In the genomic region with DNA sequence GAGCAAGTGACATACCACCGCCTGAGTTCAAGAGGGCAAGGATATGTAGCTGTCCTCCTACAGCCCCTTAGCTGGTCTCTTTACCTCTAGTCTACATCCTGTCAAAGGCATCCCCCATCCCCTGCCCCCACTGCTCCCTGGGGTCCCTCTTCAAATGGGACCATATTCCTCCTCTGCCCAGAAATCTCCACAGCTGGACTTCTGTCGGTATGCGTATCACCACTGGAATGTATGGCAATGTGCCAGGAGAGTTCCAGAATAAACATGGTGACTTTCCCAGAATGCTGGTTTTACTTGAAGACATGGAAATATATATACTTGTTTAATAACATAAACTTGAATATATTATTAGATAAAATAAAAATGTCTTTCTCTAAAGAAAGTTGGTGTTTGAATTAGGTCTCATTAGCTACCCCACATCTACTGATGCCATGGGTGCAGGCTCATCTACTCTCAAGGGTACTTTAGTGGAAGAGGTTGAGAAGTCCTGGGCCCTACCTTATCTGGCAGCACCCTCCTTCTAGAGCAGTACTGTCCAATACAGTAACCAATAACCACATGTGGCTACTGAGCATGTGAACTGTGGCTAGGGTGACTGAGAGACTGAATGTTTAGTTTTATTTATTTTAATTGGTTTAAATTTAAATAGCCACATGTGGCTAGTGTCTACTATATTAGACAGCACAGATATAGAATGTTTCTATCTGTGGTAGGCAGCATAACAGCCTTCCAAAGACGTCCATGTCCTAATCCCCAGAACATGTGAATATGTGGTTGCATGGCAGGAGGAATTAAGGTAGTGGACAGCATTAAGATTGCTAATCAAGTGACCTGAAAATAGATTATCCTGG, we compare ENCODE assay signal across 16 cellular contexts.
DNase-seq lines count a peak whose midpoint lies in the region; ATAC-seq, FAIRE-seq and TF ChIP-seq lines count a peak whose summit lies in the region.
"Had no signal": no experiment of that assay in that cellular context is flagged by ENCODE, and none has a peak within 500 bp of the region (broad histone marks: within the 10 kb centered on the region; RNA-seq: fewer than 3 reads in every experiment).

No MANE protein-coding gene starts in this region.

- H2AFZ ChIP-seq in HepG2 (ENCODE audit: low read length) (no peak overlapping the region), K562 (ENCODE audit: low read depth, low read length) (no peak overlapping the region)

- FAIRE-seq in HepG2 (lab: Jason Lieb, UNC) (no peak), K562 (lab: Jason Lieb, UNC) (no peak), urothelium cell line (lab: Jason Lieb, UNC) (peak; percentile 42)
- FAIRE-seq: H54 had no signal

- no peak for TF ChIP-seq POLR2A in HepG2 (IDR thresholded peaks at IDR 0.05; ENCODE audit: insufficient read depth in 1 of 2, low read depth in 2 of 2, low read length in 2 of 2)
- no peak for TF ChIP-seq POLR2A in right lobe of liver (IDR thresholded peaks at IDR 0.05)
- no peak for TF ChIP-seq POLR2A in K562 (conservative IDR thresholded peaks at IDR 0.05)

- no peak for ATAC-seq in HepG2
- no peak for ATAC-seq in right lobe of liver
- no peak for ATAC-seq in K562
- no peak for ATAC-seq in left lobe of liver
- ATAC-seq: activated CD4-positive, CD25-positive, alpha-beta regulatory T cell treated with anti-CD3 and anti-CD28 coated beads, Interleukin-2, amount 50 U/mL, for 24 hours; stimulated activated naive CD8-positive, alpha-beta T cell treated with anti-CD3 and anti-CD28 coated beads, Interleukin-15, Interleukin-2, amounts not matched to agents 100 U/mL and 50 U/mL, for 24 hours had no signal

- H3K4me3 ChIP-seq in HepG2 (replicated peaks in 1 of 3; ENCODE audit: insufficient read depth in 1 of 3, low read depth in 2 of 3, low read length in 3 of 3) = no peak overlapping the region
- H3K4me3 ChIP-seq in right lobe of liver = no peak overlapping the region
- H3K4me3 ChIP-seq in K562 = no peak overlapping the region

- no peak overlapping the region for H3K4me2 ChIP-seq in HepG2 (ENCODE audit: low read depth, low read length)
- H3K4me2 ChIP-seq in K562 (ENCODE audit: insufficient read depth, low read length) = no peak overlapping the region

- CTCF ChIA-PET in HepG2 (lab: Yijun Ruan, JAX; ENCODE audit: low intra/inter-chr PET ratio, low total read pairs) = no interaction called here
- CTCF ChIA-PET in K562 (lab: Yijun Ruan, JAX; ENCODE audit: low intra/inter-chr PET ratio) = no interaction called here

- no peaks in the 10 kb centered on the region for H3K9me1 ChIP-seq in K562 (ENCODE audit: control insufficient read depth, insufficient read depth, low read length)

- TF ChIP-seq EP300 in HepG2 (IDR thresholded peaks at IDR 0.05; ENCODE audit: low read depth in 2 of 2, low read length in 2 of 2) (no peak), HepG2 (CRISPR knock-in tag; IDR thresholded peaks at IDR 0.05; ENCODE audit: borderline replicate concordance) (no peak), K562 (IDR thresholded peaks at IDR 0.05; ENCODE audit: low read length) (no peak)

- in situ Hi-C loops in HepG2 (cut with HindIII; ENCODE audit: extremely low pct_ligation_motif_present, low pct_unique_long_range_greater_than_20kb) = no loop called here
- in situ Hi-C loops in K562 (cut with MboI) = no loop called here

- H3K9ac ChIP-seq in HepG2 (ENCODE audit: insufficient read depth, low read depth, low read length) (no peak overlapping the region), K562 (ENCODE audit: insufficient read depth in 1 of 2, low read depth in 2 of 2, low read length in 2 of 2) (no peak overlapping the region)

- intact Hi-C loops in HepG2 (cut with micrococcal nuclease; ENCODE audit: unreplicated experiment) (no loop called here), right lobe of liver (cut with DNase I) (no loop called here), K562 (cut with micrococcal nuclease) (no loop called here)

- no peaks in the 10 kb centered on the region for H3K36me3 ChIP-seq in HepG2 (replicated peaks in 1 of 2; ENCODE audit: control insufficient read depth in 1 of 2, insufficient read depth in 2 of 2, low read length in 2 of 2)
- H3K36me3 ChIP-seq in right lobe of liver = no peaks in the 10 kb centered on the region
- H3K36me3 ChIP-seq in K562 (ENCODE audit: control insufficient read depth, insufficient read depth, low read length) = no peaks in the 10 kb centered on the region

- H3K27ac ChIP-seq in HepG2 (ENCODE audit: extremely low read length, insufficient read depth, low read length) (no peak overlapping the region), right lobe of liver (no peak overlapping the region), K562 (ENCODE audit: extremely low read depth, low read depth, low read length) (no peak overlapping the region)

- BruUV-seq in HepG2 (replicated peaks; lab: Mats Ljungman, UMichigan) (no TSS peak), K562 (replicated peaks; lab: Mats Ljungman, UMichigan) (no TSS peak)

- no peaks in the 10 kb centered on the region for H4K20me1 ChIP-seq in HepG2 (ENCODE audit: insufficient read depth, low read length)
- H4K20me1 ChIP-seq in K562 (replicated peaks; ENCODE audit: control insufficient read depth, insufficient read depth, low read length) = no peaks in the 10 kb centered on the region

- POLR2A ChIA-PET in HepG2 (lab: Yijun Ruan, JAX) = no interaction called here
- POLR2A ChIA-PET in K562 (lab: Yijun Ruan, JAX) = no interaction called here

- no peaks in the 10 kb centered on the region; a peak in 1 of 5 replicates for H3K27me3 ChIP-seq in HepG2 (ENCODE audit: control insufficient read depth in 1 of 2, insufficient read depth in 2 of 2, low read length in 2 of 2)
- H3K27me3 ChIP-seq in right lobe of liver = no peaks in the 10 kb centered on the region
- H3K27me3 ChIP-seq in K562 (ENCODE audit: control insufficient read depth in 2 of 2, insufficient read depth in 2 of 2, low read length in 2 of 2) = no peaks in the 10 kb centered on the region

- 25% methylated on average over 4 of the region's 4 CpGs for WGBS in HepG2 (ENCODE audit: low lambda C conversion rate)
- WGBS in right lobe of liver (ENCODE audit: insufficient coverage, low coverage, low lambda C conversion rate, missing lambda C conversion rate) = 78% methylated on average over 4 of the region's 4 CpGs
- WGBS in K562 (ENCODE audit: insufficient coverage, low coverage, missing lambda C conversion rate) = 0% methylated on average over 4 of the region's 4 CpGs

- TF ChIP-seq CTCF in HepG2 (CRISPR knock-in tag; IDR thresholded peaks at IDR 0.05) (no peak), right lobe of liver (IDR thresholded peaks at IDR 0.05) (no peak), K562 (IDR thresholded peaks at IDR 0.05 in 2 of 3, conservative IDR thresholded peaks at IDR 0.05 in 1 of 3; ENCODE audit: insufficient read depth in 2 of 3, low read depth in 1 of 3, low read length in 3 of 3) (no peak)

- H3K9me3 ChIP-seq in HepG2 (ENCODE audit: low read length) (no peaks in the 10 kb centered on the region), right lobe of liver (no peaks in the 10 kb centered on the region), K562 (replicated peaks; ENCODE audit: control insufficient read depth, insufficient read depth, low read depth, low read length) (no peaks in the 10 kb centered on the region)

- H3K4me1 ChIP-seq in HepG2 (ENCODE audit: insufficient read depth, low read length) (no peaks in the 10 kb centered on the region), right lobe of liver (no peaks in the 10 kb centered on the region), K562 (replicated peaks in 1 of 2; ENCODE audit: control insufficient read depth in 2 of 2, insufficient read depth in 2 of 2, low read length in 2 of 2) (no peaks in the 10 kb centered on the region)

- H3K79me2 ChIP-seq in HepG2 (ENCODE audit: insufficient read depth, low read length) = no peaks in the 10 kb centered on the region
- H3K79me2 ChIP-seq in K562 (ENCODE audit: control insufficient read depth, insufficient read depth, low read length) = no peaks in the 10 kb centered on the region

- TF ChIP-seq RAD21 in HepG2 (CRISPR knock-in tag; IDR thresholded peaks at IDR 0.05) = no peak
- TF ChIP-seq RAD21 in K562 (CRISPR knock-in tag; conservative IDR thresholded peaks at IDR 0.05 in 1 of 2, IDR thresholded peaks at IDR 0.05 in 1 of 2) = no peak

- DNase-seq in HepG2 (ENCODE audit: low spot score) (peak; percentile 6), right lobe of liver (no peak), K562 (ENCODE audit: extremely low read depth in 1 of 4, low spot score in 3 of 4) (no peak), glomerular visceral epithelial cell (ENCODE audit: extremely low spot score) (peak; percentile 56), urothelium cell line (ENCODE audit: low spot score) (peak; percentile 72), putamen (ENCODE audit: low spot score) (no peak), left lobe of liver (ENCODE audit: low spot score) (no peak), MV-4-11 (lab: John Stamatoyannopoulos, UW) (no peak)
- DNase-seq: effector memory CD4-positive, alpha-beta T cell; midbrain; NCI-H1694; NK-92 treated with Interleukin-12 subunit alpha and Interleukin-12 subunit beta, amount 100 ng/mL, for 24 hours; stimulated activated CD4-positive, alpha-beta T cell treated with anti-CD3 and anti-CD28 coated beads, Interleukin-4, amount 100 ng/mL, for 24 hours; stimulated activated naive CD8-positive, alpha-beta T cell treated with anti-CD3 and anti-CD28 coated beads, Interleukin-15, Interleukin-2, amounts not matched to agents 100 U/mL and 50 U/mL, for 24 hours had no signal

TF ChIP-seq in HepG2, 621 proteins besides CTCF, POLR2A, EP300 and RAD21 (continues in another document):
- no peak for TF ChIP-seq ZFP36 (IDR thresholded peaks at IDR 0.05; ENCODE audit: borderline replicate concordance, low read depth, low read length, partially characterized antibody)
- TF ChIP-seq NFYC (CRISPR knock-in tag; IDR thresholded peaks at IDR 0.05) = no peak
- TF ChIP-seq ZBTB1 (CRISPR knock-in tag; IDR thresholded peaks at IDR 0.05; ENCODE audit: borderline replicate concordance) = no peak
- no peak for TF ChIP-seq RXRA (CRISPR knock-in tag; IDR thresholded peaks at IDR 0.05)
- no peak for TF ChIP-seq CREB1 (IDR thresholded peaks at IDR 0.05)
- TF ChIP-seq CREB1 (CRISPR knock-in tag; IDR thresholded peaks at IDR 0.05) = no peak
- TF ChIP-seq RXRB (CRISPR knock-in tag; IDR thresholded peaks at IDR 0.05; ENCODE audit: borderline replicate concordance) = no peak
- no peak for TF ChIP-seq ZBTB20 (CRISPR knock-in tag; IDR thresholded peaks at IDR 0.05; ENCODE audit: borderline replicate concordance, low read depth)

TF ChIP-seq in K562, 482 proteins besides CTCF, POLR2A, EP300 and RAD21:
- TF ChIP-seq ZNF695 (CRISPR knock-in tag; IDR thresholded peaks at IDR 0.05) (no peak), NFIC (IDR thresholded peaks at IDR 0.05) (peak; percentile 49; the same call in 1 of the 2 replicates)

Comparison
In these comparisons a context has a peak if more than half of its experiments do, and no peak if none do; other contexts are left out.
1. DNase-seq: peak in HepG2 (single experiment), glomerular visceral epithelial cell (single experiment) and urothelium cell line (single experiment); none in right lobe of liver (0 of 3), K562 (0 of 4), putamen (single experiment), left lobe of liver (single experiment) and MV-4-11 (single experiment).